ENCODE assay signal across 14 cellular contexts in the genomic region with DNA sequence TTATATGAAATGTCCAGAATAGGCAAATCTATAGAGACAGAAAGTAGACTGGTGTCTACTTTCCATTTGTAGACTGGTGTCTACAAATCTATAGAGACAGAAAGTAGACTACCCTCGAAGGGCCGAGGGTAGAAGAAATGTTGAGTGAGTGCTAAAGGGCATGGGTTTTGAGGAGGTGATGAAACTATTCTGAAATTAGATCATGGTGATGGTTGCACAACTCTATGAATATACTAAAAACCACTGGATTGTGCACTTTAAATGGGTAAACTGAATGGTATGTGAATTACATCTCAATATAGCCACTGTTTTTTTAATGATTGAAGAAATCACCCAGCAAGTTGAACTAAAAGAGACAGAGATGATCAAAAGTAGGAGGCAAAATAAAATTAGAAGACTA. TPM values are rescaled to one million over a fixed set of nuclear protein-coding genes. Genes with fewer than 3 reads are reported as not detected.
DNase-seq lines count a peak whose midpoint lies in the region; ATAC-seq and TF ChIP-seq lines count a peak whose summit lies in the region.
"Had no signal": no experiment of that assay in that cellular context is flagged by ENCODE, and none has a peak within 500 bp of the region (broad histone marks: within the 10 kb centered on the region; RNA-seq: fewer than 3 reads in every experiment).

No MANE protein-coding gene starts in this region.

- H3K27me3 ChIP-seq in adipocyte (replicated peaks; ENCODE audit: control insufficient read depth, insufficient read depth, low read length), result no peaks in the 10 kb centered on the region
- H3K27me3 ChIP-seq: dorsolateral prefrontal cortex, SJCRH30 had no signal

- ATAC-seq in HG03045 (IDR thresholded peaks at IDR 0.05; ENCODE audit: unreplicated experiment) (no peak), GM19351 (IDR thresholded peaks at IDR 0.05; ENCODE audit: unreplicated experiment) (no peak)

- no peak overlapping the region for H3K4me3 ChIP-seq in AG10803 (ENCODE audit: low read length)
- H3K4me3 ChIP-seq in adipocyte (ENCODE audit: low read length), result peak overlapping the region; percentile 13
- H3K4me3 ChIP-seq: dorsolateral prefrontal cortex, SJCRH30, skin epidermis had no signal

- H3K36me3 ChIP-seq in adipocyte (ENCODE audit: control insufficient read depth, insufficient read depth, low read length, severe bottlenecking), result peaks cover 48% of the 10 kb centered on the region

- H3K4me1 ChIP-seq in adipocyte (ENCODE audit: control insufficient read depth, insufficient read depth, low read length), result peaks cover 60% of the 10 kb centered on the region
- H3K4me1 ChIP-seq: SJCRH30 had no signal

- H3K9me3 ChIP-seq in adipocyte (ENCODE audit: control insufficient read depth, low read length), result no peaks in the 10 kb centered on the region
- H3K9me3 ChIP-seq: SJCRH30 had no signal

- no peak for TF ChIP-seq CTCF in AG10803 (conservative IDR thresholded peaks at IDR 0.05; ENCODE audit: low read length)

- H3K9ac ChIP-seq in adipocyte (ENCODE audit: low read length), result peak overlapping the region; percentile 72

- DNase-seq in AG10803 (ENCODE audit: low read depth) (peak; percentile 91), LHCN-M2 (ENCODE audit: low read depth) (peak; percentile 74), adipocyte (ENCODE audit: low read depth) (peak; percentile 95), iris pigment epithelial cell (ENCODE audit: low read depth) (peak; percentile 91), epidermal melanocyte (ENCODE audit: insufficient read length, low spot score) (no peak), GOT3 (lab: John Stamatoyannopoulos, UW) (no peak)
- DNase-seq: activated gamma-delta T cell treated with Interleukin-2 at 50 U/mL for 16 hours, dorsolateral prefrontal cortex, Kasumi-1, naive B cell, SJCRH30 had no signal

RNA-seq across cellular contexts. Expression of gene TP53BP1, which starts 27.9 kb away (rescaled TPM):
- 37.7 and 46.0 TPM in 2 replicates for total RNA-seq in LHCN-M2 (2014; rRNA removed)
- 24.2 TPM for polyA plus RNA-seq in LHCN-M2 (2012)

RNA-seq across cellular contexts. Expression of gene MAP1A, which starts 52.3 kb away (rescaled TPM):
- total RNA-seq in LHCN-M2 (2014; rRNA removed), result 52.7 and 61.2 TPM in 2 replicates
- polyA plus RNA-seq in LHCN-M2 (2012), result 73.3 TPM

Comparison
In these comparisons a context has a peak if more than half of its experiments do, and no peak if none do; other contexts are left out.
1. DNase-seq: peak in AG10803 (single experiment), LHCN-M2 (single experiment), adipocyte (single experiment) and iris pigment epithelial cell (single experiment); none in epidermal melanocyte (single experiment) and GOT3 (single experiment).